ENCODE assay signal across 2 cellular contexts in the genomic region with DNA sequence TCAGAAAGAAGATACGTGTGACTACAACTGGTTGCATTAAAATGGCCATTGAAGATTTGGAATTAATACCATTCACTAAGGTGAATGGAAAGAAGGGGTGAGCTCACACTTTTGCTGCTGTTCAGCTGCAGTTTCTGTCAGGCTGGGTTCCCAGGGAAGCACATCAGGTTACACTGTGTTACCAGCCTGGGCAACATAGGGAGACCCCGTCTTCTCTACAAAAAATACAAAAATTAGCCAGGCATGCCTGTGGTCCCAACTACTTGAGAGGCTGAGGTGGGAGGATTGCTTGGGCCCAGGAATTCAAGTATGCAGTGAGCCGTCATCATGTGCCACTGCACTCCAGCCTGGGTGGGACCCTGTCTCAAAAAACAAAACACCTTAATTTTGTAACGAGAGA.
TF ChIP-seq lines count a peak whose summit lies in the region.

No MANE protein-coding gene starts in this region.

TF ChIP-seq in HEK293, 187 proteins besides CTCF, POLR2A, EP300 and RAD21:
- no peak for TF ChIP-seq FEZF1 (tag by site-specific recombination; IDR thresholded peaks at IDR 0.05)
- TF ChIP-seq ZNF121 (tag by site-specific recombination; IDR thresholded peaks at IDR 0.05), result peak; percentile 53; the same call in 1 of the 2 replicates
- TF ChIP-seq ZNF132 (tag by site-specific recombination; IDR thresholded peaks at IDR 0.05; ENCODE audit: borderline replicate concordance), result no peak
- no peak for TF ChIP-seq ZNF394 (tag by site-specific recombination; IDR thresholded peaks at IDR 0.05; ENCODE audit: borderline replicate concordance)

TF ChIP-seq in GM12878, 131 proteins besides CTCF, POLR2A, EP300 and RAD21:
- TF ChIP-seq SPI1 (IDR thresholded peaks at IDR 0.05; ENCODE audit: borderline replicate concordance, insufficient read depth, low read depth, low read length) (no peak), POLR2AphosphoS5 (IDR thresholded peaks at IDR 0.05; ENCODE audit: low read length) (peak; percentile 64)
